8 cellular contexts compared by ENCODE assay signal in genomic region chr1:9823693-9823942, GRCh38. TPM values are rescaled to one million over a fixed set of nuclear protein-coding genes. Genes with fewer than 3 reads are reported as not detected.
DNase-seq lines count a peak whose midpoint lies in the region; ATAC-seq and TF ChIP-seq lines count a peak whose summit lies in the region.

No MANE protein-coding gene starts in this region.

- H3K9me3 Mint-ChIP-seq in chondrocyte (ENCODE audit: low read depth): no peaks in the 10 kb centered on the region
- H3K9me3 Mint-ChIP-seq in naive thymus-derived CD4-positive, alpha-beta T cell: peaks cover 0 to 2% (median 0%) of the 10 kb centered on the region in 11 donors

- intact Hi-C loops in naive thymus-derived CD4-positive, alpha-beta T cell (cut with micrococcal nuclease): loop anchor here (1.0 to 10.0 kb wide), 8 partner anchors 23 to 949 kb away; partner anchors contain the start of genes CTNNBIP1 (in 1 of the 2) and ENO1 (in 1 of the 2)

- H3K9me3 ChIP-seq in naive thymus-derived CD4-positive, alpha-beta T cell (ENCODE audit: control insufficient read depth in 2 of 3, low read length in 3 of 3): no peaks in the 10 kb centered on the region

- H3K4me3 Mint-ChIP-seq in chondrocyte (ENCODE audit: unreplicated experiment): peak overlapping the region; percentile 41
- H3K4me3 Mint-ChIP-seq in naive thymus-derived CD4-positive, alpha-beta T cell: peak overlapping the region; percentile 47 to 96 (median 64)

- peak; percentile 16 for ATAC-seq in GM19395 (IDR thresholded peaks at IDR 0.05; ENCODE audit: unreplicated experiment)
- ATAC-seq in HG03520 (IDR thresholded peaks at IDR 0.05; ENCODE audit: unreplicated experiment): peak; percentile 27
- ATAC-seq in naive thymus-derived CD4-positive, alpha-beta T cell: no peak
- ATAC-seq in GM18868 (IDR thresholded peaks at IDR 0.05; ENCODE audit: unreplicated experiment): no peak
- ATAC-seq in HG03521 (IDR thresholded peaks at IDR 0.05; ENCODE audit: unreplicated experiment): no peak

- H3K27ac Mint-ChIP-seq in chondrocyte (ENCODE audit: unreplicated experiment): no peak overlapping the region
- peak overlapping the region in 1 of 9 donors; percentile 32 for H3K27ac Mint-ChIP-seq in naive thymus-derived CD4-positive, alpha-beta T cell

- no peaks in the 10 kb centered on the region for H3K27me3 ChIP-seq in naive thymus-derived CD4-positive, alpha-beta T cell (ENCODE audit: control insufficient read depth in 2 of 2, insufficient read depth in 2 of 2, low read length in 2 of 2)

- TF ChIP-seq CTCF in chondrocyte (IDR thresholded peaks at IDR 0.05): no peak

- H3K27me3 Mint-ChIP-seq in chondrocyte (ENCODE audit: low read depth): no peaks in the 10 kb centered on the region
- H3K27me3 Mint-ChIP-seq in naive thymus-derived CD4-positive, alpha-beta T cell: peaks cover 0 to 2% (median 0%) of the 10 kb centered on the region in 5 donors

- peaks cover 0 to 3% (median 0%) of the 10 kb centered on the region in 3 experiments for H3K36me3 ChIP-seq in naive thymus-derived CD4-positive, alpha-beta T cell (ENCODE audit: control insufficient read depth in 2 of 3, insufficient read depth in 3 of 3, low read length in 3 of 3)

- DNase-seq in chondrocyte (ENCODE audit: low spot score): no peak
- DNase-seq in naive thymus-derived CD4-positive, alpha-beta T cell: no peak
- no peak for DNase-seq in COLO668 (lab: John Stamatoyannopoulos, UW; ENCODE audit: unreplicated experiment)
- no peak for DNase-seq in EL

- CTCF ChIA-PET in naive thymus-derived CD4-positive, alpha-beta T cell (lab: Charles Lee): no interaction called here

- POLR2A ChIA-PET in naive thymus-derived CD4-positive, alpha-beta T cell (lab: Charles Lee): interaction anchor here (0.6 kb wide), 1 partner anchor 172 kb away, joined by 3 read pairs; the partner anchor contains the start of gene PIK3CD

- H3K4me3 ChIP-seq in naive thymus-derived CD4-positive, alpha-beta T cell (ENCODE audit: low read length): no peak overlapping the region

- peak overlapping the region; percentile 62 for H3K27ac ChIP-seq in naive thymus-derived CD4-positive, alpha-beta T cell (ENCODE audit: low read depth, low read length)

- peaks cover 24 to 34% of the 10 kb centered on the region in 2 donors for H3K4me1 ChIP-seq in naive thymus-derived CD4-positive, alpha-beta T cell (ENCODE audit: control insufficient read depth in 2 of 2, insufficient read depth in 2 of 2, low read length in 2 of 2)

- no peaks in the 10 kb centered on the region for H3K36me3 Mint-ChIP-seq in chondrocyte (ENCODE audit: low read depth)
- H3K36me3 Mint-ChIP-seq in naive thymus-derived CD4-positive, alpha-beta T cell: peaks cover 0 to 8% (median 0%) of the 10 kb centered on the region in 5 donors

- H3K4me1 Mint-ChIP-seq in chondrocyte (ENCODE audit: low read depth): peaks cover 35% of the 10 kb centered on the region
- peaks cover 31 to 52% (median 49%) of the 10 kb centered on the region in 7 donors for H3K4me1 Mint-ChIP-seq in naive thymus-derived CD4-positive, alpha-beta T cell

RNA-seq across cellular contexts. Expression of gene CLSTN1, which starts 0.1 kb away (rescaled TPM):
- total RNA-seq in chondrocyte: 125 to 139 TPM (median 126 TPM) in 3 replicates
- total RNA-seq in naive thymus-derived CD4-positive, alpha-beta T cell: 100 to 1,000 TPM in 1 of 5 experiments, 10 to 100 TPM in 4; 68.6 to 116 (median 85.6) TPM
- polyA plus RNA-seq in naive thymus-derived CD4-positive, alpha-beta T cell: 10 to 100 TPM; 16.9 to 40.2 TPM

Comparison
In these comparisons a context has a peak if more than half of its experiments do, and no peak if none do; other contexts are left out.
1. ATAC-seq: peak in GM19395 (single experiment) and HG03520 (single experiment); none in naive thymus-derived CD4-positive, alpha-beta T cell (single experiment), GM18868 (single experiment) and HG03521 (single experiment).